19 cellular contexts compared by ENCODE assay signal in the genomic region with DNA sequence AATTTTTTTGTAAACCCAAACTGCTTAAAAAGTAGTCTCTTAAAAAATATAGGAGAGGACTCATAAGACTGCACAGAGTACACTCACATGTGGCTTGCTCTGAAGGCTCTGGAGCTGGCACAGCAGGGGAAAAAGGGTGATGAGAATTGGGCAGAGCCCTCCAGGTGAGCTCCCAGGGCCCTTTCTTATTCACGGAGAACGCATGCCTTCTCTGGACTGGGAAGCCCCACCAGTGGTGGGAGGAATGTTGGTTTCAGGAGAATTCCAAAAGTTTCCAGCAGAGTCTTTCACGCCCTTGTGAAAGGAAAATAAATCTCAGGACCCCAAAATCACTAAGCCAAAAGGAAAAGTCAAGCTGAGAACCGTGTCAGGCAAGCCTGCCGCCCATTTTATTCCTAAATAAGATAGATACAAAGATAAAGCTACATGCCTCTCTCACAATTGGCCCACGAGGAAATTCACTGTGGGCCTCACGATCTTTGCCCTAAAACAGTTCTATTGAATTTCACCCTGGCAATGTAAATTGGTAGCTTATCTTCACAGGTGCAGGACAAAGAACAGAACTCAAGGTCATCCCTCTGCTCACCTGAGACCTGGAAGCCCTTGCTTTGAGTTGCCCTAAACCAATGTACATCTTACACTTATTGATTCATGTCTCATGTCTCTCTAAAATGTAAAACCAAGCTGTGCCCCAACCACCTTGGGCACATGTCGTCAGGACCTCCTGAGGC. TPM values are rescaled to one million over a fixed set of nuclear protein-coding genes. Genes with fewer than 3 reads are reported as not detected.
"Had no signal": no experiment of that assay in that cellular context is flagged by ENCODE, and none has a peak within 500 bp of the region (broad histone marks: within the 10 kb centered on the region; RNA-seq: fewer than 3 reads in every experiment).

No MANE protein-coding gene starts in this region.

- H3K4me1 ChIP-seq: breast epithelium, prostate gland, right lobe of liver had no signal

- H3K4me3 ChIP-seq: breast epithelium, prostate gland, right lobe of liver had no signal

- H3K36me3 ChIP-seq: breast epithelium, prostate gland, right lobe of liver had no signal

- H3K27ac ChIP-seq: breast epithelium, prostate gland, right lobe of liver had no signal

- H3K27me3 ChIP-seq: breast epithelium, right lobe of liver had no signal

- H3K9me3 ChIP-seq: breast epithelium, prostate gland, right lobe of liver had no signal

- ATAC-seq: activated naive CD8-positive, alpha-beta T cell treated with anti-CD3 and anti-CD28 coated beads, Interleukin-2, amount 50 U/mL, for 24 hours; activated T-helper 17 cell treated with anti-CD3 and anti-CD28 coated beads, Interleukin-2, amount 50 U/mL, for 72 hours; right lobe of liver had no signal

- DNase-seq: activated CD4-positive, alpha-beta T cell treated with anti-CD3 and anti-CD28 coated beads, Interleukin-2, amount 10 ng/mL, durations not matched to agents 7 days and 5 days; activated naive CD4-positive, alpha-beta T cell treated with Interleukin-2 at 50 U/mL for 16 hours; activated naive CD8-positive, alpha-beta T cell treated with anti-CD3 and anti-CD28 coated beads, Interleukin-2, amount 50 U/mL, for 24 hours; activated T-cell treated with anti-CD3 and anti-CD28 coated beads for 4 hours; aorta; cerebellar nuclear complex; effector memory CD4-positive, alpha-beta T cell; foreskin melanocyte; mammary epithelial cell; occipital lobe; right lobe of liver; stimulated activated CD4-positive, alpha-beta T cell treated with anti-CD3 and anti-CD28 coated beads, Interleukin-2, amount 100 ng/mL, for 24 hours; SW 1271 had no signal

RNA-seq across cellular contexts. Expression of a gene that starts 15.5 kb away (rescaled TPM):
- total RNA-seq: activated CD4-positive, alpha-beta T cell treated with anti-CD3 and anti-CD28 coated beads, Interleukin-2, amount 10 ng/mL, durations not matched to agents 7 days and 5 days; activated CD8-positive, alpha-beta memory T cell treated with anti-CD3 and anti-CD28 coated beads for 36 hours; activated T-helper 17 cell treated with anti-CD3 and anti-CD28 coated beads, Interleukin-2, amount 50 U/mL, for 72 hours; aorta; breast epithelium; fibroblast of lung; left lobe of liver; mammary epithelial cell; prostate gland; right lobe of liver had no signal
